1 cellular context compared by ENCODE assay signal in genomic region chr2:62194558-62195420, GRCh38.
TF ChIP-seq lines count a peak whose summit lies in the region.

No MANE protein-coding gene starts in this region.

TF ChIP-seq in HepG2, 621 proteins besides CTCF, POLR2A, EP300 and RAD21 (continued from another document and continues in another):
- TF ChIP-seq AGO2 (optimal IDR thresholded peaks at IDR 0.05; ENCODE audit: low read depth, low read length), result no peak
- peak; percentile 85 for TF ChIP-seq SOX5 (CRISPR knock-in tag; IDR thresholded peaks at IDR 0.05; ENCODE audit: borderline replicate concordance)
- 0 out of 2 replicates have a peak, but pooled peaks have one; percentile 46 for TF ChIP-seq ZNF383 (CRISPR knock-in tag; IDR thresholded peaks at IDR 0.05; ENCODE audit: borderline replicate concordance)
- no peak for TF ChIP-seq PHB2 (IDR thresholded peaks at IDR 0.05; ENCODE audit: partially characterized antibody)
- TF ChIP-seq ASH2L (IDR thresholded peaks at IDR 0.05; ENCODE audit: insufficient read length, low read depth, low read length), result peak; percentile 41
- no peak for TF ChIP-seq ZNF10 (CRISPR knock-in tag; IDR thresholded peaks at IDR 0.05; ENCODE audit: borderline replicate concordance, low read depth)
- TF ChIP-seq MZF1 (CRISPR knock-in tag; IDR thresholded peaks at IDR 0.05; ENCODE audit: borderline replicate concordance), result no peak
- no peak for TF ChIP-seq ZNF629 (CRISPR knock-in tag; conservative IDR thresholded peaks at IDR 0.05)
- TF ChIP-seq CBFB (CRISPR knock-in tag; IDR thresholded peaks at IDR 0.05), result no peak
- peak; percentile 86; the same call in 1 of the 2 replicates for TF ChIP-seq MTERF4 (CRISPR knock-in tag; IDR thresholded peaks at IDR 0.05)
- peak; percentile 95 for TF ChIP-seq ZBTB26 (CRISPR knock-in tag; IDR thresholded peaks at IDR 0.05; ENCODE audit: borderline replicate concordance)
- TF ChIP-seq GFI1 (CRISPR knock-in tag; IDR thresholded peaks at IDR 0.05; ENCODE audit: borderline replicate concordance), result 0 out of 2 replicates have a peak, but pooled peaks have one; percentile 36
- TF ChIP-seq ZNF710 (CRISPR knock-in tag; IDR thresholded peaks at IDR 0.05; ENCODE audit: borderline replicate concordance), result peak; percentile 84
- TF ChIP-seq CSRNP2 (CRISPR knock-in tag; conservative IDR thresholded peaks at IDR 0.05; ENCODE audit: low read depth), result no peak
- TF ChIP-seq CEBPB (IDR thresholded peaks at IDR 0.05; ENCODE audit: borderline replicate concordance, low read depth, low read length), result no peak
- no peak for TF ChIP-seq ZNF672 (CRISPR knock-in tag; IDR thresholded peaks at IDR 0.05)
- TF ChIP-seq ZNF724P (CRISPR knock-in tag; IDR thresholded peaks at IDR 0.05; ENCODE audit: borderline replicate concordance), result peak; percentile 38; the same call in 1 of the 2 replicates
- TF ChIP-seq GPN1 (CRISPR knock-in tag; IDR thresholded peaks at IDR 0.05; ENCODE audit: borderline replicate concordance), result no peak
- TF ChIP-seq FOXK1 (CRISPR knock-in tag; IDR thresholded peaks at IDR 0.05; ENCODE audit: borderline replicate concordance, low read depth), result peak; percentile 86
- no peak for TF ChIP-seq SP140L (CRISPR knock-in tag; IDR thresholded peaks at IDR 0.05; ENCODE audit: borderline replicate concordance)
- TF ChIP-seq ZNF354B (CRISPR knock-in tag; IDR thresholded peaks at IDR 0.05), result no peak
- no peak for TF ChIP-seq TEAD2 (CRISPR knock-in tag; IDR thresholded peaks at IDR 0.05)
- no peak; the same call in 1 of the 2 replicates for TF ChIP-seq PLSCR1 (CRISPR knock-in tag; IDR thresholded peaks at IDR 0.05; ENCODE audit: borderline replicate concordance)
- TF ChIP-seq USF2 (IDR thresholded peaks at IDR 0.05; ENCODE audit: low read depth, low read length), result peak; percentile 55
- peak; percentile 73 for TF ChIP-seq USF2 (CRISPR knock-in tag; IDR thresholded peaks at IDR 0.05; ENCODE audit: borderline replicate concordance)
- no peak for TF ChIP-seq U2AF1 (optimal IDR thresholded peaks at IDR 0.05; ENCODE audit: low read depth, low read length)
- TF ChIP-seq MAFG (CRISPR knock-in tag; IDR thresholded peaks at IDR 0.05), result peak; percentile 50; the same call in 1 of the 2 replicates
- no peak for TF ChIP-seq ZNF720 (CRISPR knock-in tag; IDR thresholded peaks at IDR 0.05)
- peak; percentile 72; the same call in 1 of the 2 replicates for TF ChIP-seq ZNF331 (CRISPR knock-in tag; IDR thresholded peaks at IDR 0.05)
- no peak for TF ChIP-seq CSRNP1 (CRISPR knock-in tag; IDR thresholded peaks at IDR 0.05)
- no peak; the same call in none of the 2 replicates for TF ChIP-seq ZNF749 (CRISPR knock-in tag; IDR thresholded peaks at IDR 0.05; ENCODE audit: borderline replicate concordance)
- peak; percentile 68; the same call in 1 of the 2 replicates for TF ChIP-seq ZHX1 (CRISPR knock-in tag; IDR thresholded peaks at IDR 0.05; ENCODE audit: low read depth)
- TF ChIP-seq ZNF772 (CRISPR knock-in tag; IDR thresholded peaks at IDR 0.05), result peak; percentile 73; the same call in 1 of the 2 replicates
- TF ChIP-seq SRF (IDR thresholded peaks at IDR 0.05; ENCODE audit: low read depth, low read length), result no peak
- TF ChIP-seq CCAR2 (optimal IDR thresholded peaks at IDR 0.05; ENCODE audit: low read depth, low read length), result no peak
- TF ChIP-seq ZNF503 (CRISPR knock-in tag; IDR thresholded peaks at IDR 0.05), result 0 out of 2 replicates have a peak, but pooled peaks have one; percentile 18
- 0 out of 2 replicates have a peak, but pooled peaks have one; percentile 30 for TF ChIP-seq ZNF512 (CRISPR knock-in tag; IDR thresholded peaks at IDR 0.05)
- TF ChIP-seq PAWR (CRISPR knock-in tag; IDR thresholded peaks at IDR 0.05; ENCODE audit: borderline replicate concordance), result no peak
- no peak for TF ChIP-seq GMEB2 (CRISPR knock-in tag; IDR thresholded peaks at IDR 0.05; ENCODE audit: low read depth)
- TF ChIP-seq NR2C2 (CRISPR knock-in tag; IDR thresholded peaks at IDR 0.05; ENCODE audit: borderline replicate concordance), result no peak
- TF ChIP-seq KDM6A (CRISPR knock-in tag; IDR thresholded peaks at IDR 0.05; ENCODE audit: low read depth), result peak; percentile 87
- TF ChIP-seq ZNF740 (CRISPR knock-in tag; IDR thresholded peaks at IDR 0.05), result no peak
